Comparison of ENCODE assay signal across 15 cellular contexts in genomic region chr9:90803860-90804593, GRCh38. TPM values are rescaled to one million over a fixed set of nuclear protein-coding genes. Genes with fewer than 3 reads are reported as not detected.
DNase-seq lines count a peak whose midpoint lies in the region; ATAC-seq and TF ChIP-seq lines count a peak whose summit lies in the region.
"Had no signal": no experiment of that assay in that cellular context is flagged by ENCODE, and none has a peak within 500 bp of the region (broad histone marks: within the 10 kb centered on the region; RNA-seq: fewer than 3 reads in every experiment).

No MANE protein-coding gene starts in this region.

- peaks cover 27% of the 10 kb centered on the region for H3K27me3 ChIP-seq in A673 (replicated peaks; ENCODE audit: insufficient read depth, low read depth, low read length, poor library complexity)
- peaks cover 32% of the 10 kb centered on the region for H3K27me3 ChIP-seq in H7 (ENCODE audit: control insufficient read depth, insufficient read depth, low read length)

- H3K36me3 ChIP-seq in A673 (ENCODE audit: insufficient read depth, low read length, poor library complexity, severe bottlenecking): no peaks in the 10 kb centered on the region
- H3K36me3 ChIP-seq in H7 (replicated peaks; ENCODE audit: control insufficient read depth, insufficient read depth, low read length): no peaks in the 10 kb centered on the region
- H3K36me3 ChIP-seq: esophagus squamous epithelium had no signal

- peaks cover 0 to 7% (median 1%) of the 10 kb centered on the region in 3 donors for H3K27me3 Mint-ChIP-seq in immature natural killer cell (ENCODE audit: low read depth in 3 of 3)

- POLR2A ChIA-PET in A673 (lab: Charles Lee; ENCODE audit: low non-redundant PET): interaction anchor here (0.6 kb wide), 2 partner anchors 1072 to 1086 kb away, joined by 3 read pairs; no protein-coding TSS in a partner anchor

- no peak for ATAC-seq in HG03354 (IDR thresholded peaks at IDR 0.05; ENCODE audit: poor library complexity, severe bottlenecking, unreplicated experiment)
- ATAC-seq: SK-N-SH treated with all-trans-retinoic acid at 6 μM for 48 hours had no signal

- peak overlapping the region; percentile 74 for H3K27ac ChIP-seq in A673 (ENCODE audit: low read depth, low read length, poor library complexity, severe bottlenecking)

- peak overlapping the region; percentile 11 for H3K4me3 ChIP-seq in A673 (ENCODE audit: low read depth, low read length, poor library complexity, severe bottlenecking)
- no peak overlapping the region for H3K4me3 ChIP-seq in H7 (ENCODE audit: insufficient read depth, low read depth, low read length)

- H3K27ac Mint-ChIP-seq in immature natural killer cell: peak overlapping the region; percentile 89 to 97 (median 92)
- H3K27ac Mint-ChIP-seq: CD8-positive, alpha-beta memory T cell had no signal

- peaks cover 63 to 86% of the 10 kb centered on the region in 2 donors for H3K4me1 Mint-ChIP-seq in immature natural killer cell
- H3K4me1 Mint-ChIP-seq: central memory CD8-positive, alpha-beta T cell had no signal

- intact Hi-C loops in A673 (cut with micrococcal nuclease; ENCODE audit: unreplicated experiment): no loop called here

- no peaks in the 10 kb centered on the region for H3K9me3 ChIP-seq in A673 (ENCODE audit: low read depth, low read length, poor library complexity, severe bottlenecking)
- H3K9me3 ChIP-seq: esophagus squamous epithelium had no signal

- no TSS peak for BruUV-seq in A673 (replicated peaks; lab: Mats Ljungman, UMichigan)

- peaks cover 0 to 4% (median 0%) of the 10 kb centered on the region in 3 donors for H3K36me3 Mint-ChIP-seq in immature natural killer cell
- H3K36me3 Mint-ChIP-seq: CD8-positive, alpha-beta memory T cell had no signal

- DNase-seq in A673 (ENCODE audit: low spot score) (peak; percentile 41), GF-D8 (lab: John Stamatoyannopoulos, UW) (peak; percentile 51), NCI-H69 (lab: John Stamatoyannopoulos, UW) (peak; percentile 60), immature natural killer cell (peak in 1 of 3 donors; percentile 24), mesenteric fat pad (ENCODE audit: low spot score) (no peak), H7 (no peak), activated gamma-delta T cell treated with Interleukin-2 at 50 U/mL for 16 hours (no peak)
- DNase-seq: activated CD4-positive, alpha-beta T cell treated with anti-CD3 and anti-CD28 coated beads, Interleukin-2, amount 50 U/mL, for 48 hours; CD8-positive, alpha-beta memory T cell; esophagus squamous epithelium; NCI-H2227 treated with DMSO at 0.1 percent for 48 hours had no signal

- no peak for TF ChIP-seq CTCF in A673 (conservative IDR thresholded peaks at IDR 0.05; ENCODE audit: low read depth, low read length)

- CTCF ChIA-PET in A673 (lab: Charles Lee): no interaction called here

- peak overlapping the region; percentile 89 to 94 (median 92) for H3K4me3 Mint-ChIP-seq in immature natural killer cell
- H3K4me3 Mint-ChIP-seq: CD8-positive, alpha-beta memory T cell; central memory CD8-positive, alpha-beta T cell had no signal

- H3K9me3 Mint-ChIP-seq in immature natural killer cell: no peaks in the 10 kb centered on the region
- H3K9me3 Mint-ChIP-seq: CD8-positive, alpha-beta memory T cell; central memory CD8-positive, alpha-beta T cell had no signal

- peaks cover 36% of the 10 kb centered on the region for H3K4me1 ChIP-seq in A673 (ENCODE audit: insufficient read depth, low read length, poor library complexity, severe bottlenecking)

RNA-seq across cellular contexts. Expression of gene SYK, which starts 2.4 kb away (rescaled TPM):
- total RNA-seq in A673 (2021) (14.9 and 21.5 TPM in 2 replicates), mesenteric fat pad (26.7 TPM)
- 100 to 1,000 TPM in 1 of 3 donors, 10 to 100 TPM in 2; 50.1 to 125 (median 82.6) TPM for polyA plus RNA-seq in immature natural killer cell
- 0.38 and 2.7 TPM in 2 replicates for total RNA-seq in H7 (2014; rRNA removed; shearing (Covaris generic))
- total RNA-seq: myocyte had no signal

Comparison
In these comparisons a context has a peak if more than half of its experiments do, and no peak if none do; other contexts are left out.
1. DNase-seq: peak in A673 (single experiment), GF-D8 (single experiment) and NCI-H69 (single experiment); none in mesenteric fat pad (single experiment), H7 (single experiment) and activated gamma-delta T cell treated with Interleukin-2 at 50 U/mL for 16 hours (single experiment).